23 cellular contexts compared by ENCODE assay signal in the genomic region with DNA sequence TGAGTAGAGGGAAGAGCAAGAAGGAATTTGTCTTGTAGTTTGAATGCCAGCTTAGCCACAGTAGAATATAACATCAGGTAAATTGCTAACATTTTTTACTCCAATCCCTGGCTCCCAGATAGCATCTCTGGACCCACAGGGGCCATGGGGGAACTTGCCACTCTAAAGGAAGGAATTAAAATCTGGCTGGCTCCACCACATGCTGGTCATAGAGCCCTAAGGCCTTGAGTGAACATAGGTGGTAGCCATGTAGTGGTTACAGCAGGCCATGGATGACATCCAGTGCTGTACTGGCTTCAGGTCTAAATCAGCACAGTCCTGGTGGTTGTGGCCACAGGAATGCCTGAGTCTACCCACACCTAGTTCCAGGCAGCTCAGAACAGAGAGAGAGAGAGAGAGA.
DNase-seq lines count a peak whose midpoint lies in the region; TF ChIP-seq lines count a peak whose summit lies in the region.
"Had no signal": no experiment of that assay in that cellular context is flagged by ENCODE, and none has a peak within 500 bp of the region (broad histone marks: within the 10 kb centered on the region; RNA-seq: fewer than 3 reads in every experiment).

No MANE protein-coding gene starts in this region.

- H3K79me2 ChIP-seq in trophoblast cell (ENCODE audit: control insufficient read depth, insufficient read depth, low read length, poor library complexity), result no peaks in the 10 kb centered on the region

- H4K12ac ChIP-seq in trophoblast cell (ENCODE audit: low read depth, low read length), result no peak overlapping the region

- intact Hi-C loops in lower leg skin (cut with DNase I; ENCODE audit: low total_unique reads), result no loop called here

- no peak overlapping the region for H2AFZ ChIP-seq in trophoblast cell (ENCODE audit: insufficient read depth, low read length, poor library complexity)
- H2AFZ ChIP-seq: GM23248 had no signal

- H4K91ac ChIP-seq in trophoblast cell (ENCODE audit: low read depth, low read length), result no peak overlapping the region

- DNase-seq in M059J (ENCODE audit: low read depth) (peak; percentile 51), astrocyte of the hippocampus (ENCODE audit: low read depth, low spot score) (peak; percentile 15), lower leg skin (ENCODE audit: low spot score in 2 of 2) (no peak), trophoblast cell (peak; percentile 85 to 87), NCI-H446 treated with DMSO at 0.1 percent for 48 hours (lab: John Stamatoyannopoulos, UW) (no peak), hypothalamus (lab: John Stamatoyannopoulos, UW) (no peak), NCI-H1436 (lab: John Stamatoyannopoulos, UW) (no peak)
- DNase-seq: 8988T; ACHN; AML-193; BE2C; CD4-positive, alpha-beta T cell; CD8-positive, alpha-beta memory T cell; DMS 273 treated with DMSO at 0.1 percent for 48 hours; DMS79; EL; GDM1; GM23248; H7; HCEC 1CT had no signal

- H2BK5ac ChIP-seq in trophoblast cell (ENCODE audit: low read depth, low read length, poor library complexity), result no peak overlapping the region

- TF ChIP-seq POLR2A in lower leg skin (IDR thresholded peaks at IDR 0.05), result no peak

- no peak overlapping the region for H3K14ac ChIP-seq in trophoblast cell (ENCODE audit: low read length)

- H2AK5ac ChIP-seq in trophoblast cell (ENCODE audit: low read length), result no peak overlapping the region

- no peak overlapping the region for H3K4me2 ChIP-seq in trophoblast cell (ENCODE audit: low read length)
- H3K4me2 ChIP-seq: A549; BLaER1 treated with 17β-estradiol and CSF1 and Interleukin-3, amounts not matched to agents 10 nM and 100 nM had no signal

- no peaks in the 10 kb centered on the region for H3K79me1 ChIP-seq in trophoblast cell (ENCODE audit: low read length)

- no peak overlapping the region for H3K23ac ChIP-seq in trophoblast cell (ENCODE audit: low read length)

- no peak overlapping the region for H3K18ac ChIP-seq in trophoblast cell (ENCODE audit: low read length)

- no peaks in the 10 kb centered on the region for H3K4me1 ChIP-seq in trophoblast cell (ENCODE audit: control insufficient read depth in 1 of 2, insufficient read depth in 2 of 2, low read length in 2 of 2)
- H3K4me1 ChIP-seq: A549, BE2C had no signal

- peaks cover 6% of the 10 kb centered on the region for H3K9me3 ChIP-seq in trophoblast cell (ENCODE audit: insufficient read depth, low read depth, low read length)
- H3K9me3 ChIP-seq: A549 had no signal

- H3K4ac ChIP-seq in trophoblast cell (ENCODE audit: low read depth, low read length), result no peak overlapping the region

- no peak overlapping the region for H4K8ac ChIP-seq in trophoblast cell (ENCODE audit: low read depth, low read length)

- no peak overlapping the region for H3K27ac ChIP-seq in trophoblast cell (ENCODE audit: low read depth, low read length)
- H3K27ac ChIP-seq: A549; BLaER1 treated with 17β-estradiol and CSF1 and Interleukin-3, amounts not matched to agents 10 nM and 100 nM; GM23248 had no signal

- H3K27me3 ChIP-seq in trophoblast cell (ENCODE audit: insufficient read depth, low read length), result no peaks in the 10 kb centered on the region
- H3K27me3 ChIP-seq: BE2C; BLaER1 treated with 17β-estradiol and CSF1 and Interleukin-3, amounts not matched to agents 10 nM and 100 nM had no signal

- H3K4me3 ChIP-seq in lower leg skin (ENCODE audit: low read depth, poor library complexity, severe bottlenecking) (peak overlapping the region; percentile 6), trophoblast cell (ENCODE audit: low read depth, low read length) (no peak overlapping the region)
- H3K4me3 ChIP-seq: A549; BLaER1 treated with 17β-estradiol and CSF1 and Interleukin-3, amounts not matched to agents 10 nM and 100 nM; GM12878; GM23248 had no signal

- no peak for TF ChIP-seq CTCF in lower leg skin (IDR thresholded peaks at IDR 0.05)

- no peaks in the 10 kb centered on the region for H3K36me3 ChIP-seq in trophoblast cell (ENCODE audit: control insufficient read depth in 1 of 2, insufficient read depth in 2 of 2, low read length in 2 of 2)
- H3K36me3 ChIP-seq: BE2C; BLaER1 treated with 17β-estradiol and CSF1 and Interleukin-3, amounts not matched to agents 10 nM and 100 nM had no signal

- no peak overlapping the region for H3K9ac ChIP-seq in trophoblast cell (ENCODE audit: low read length)
- H3K9ac ChIP-seq: BLaER1 treated with 17β-estradiol and CSF1 and Interleukin-3, amounts not matched to agents 10 nM and 100 nM; GM23248 had no signal

- H2BK120ac ChIP-seq in trophoblast cell (ENCODE audit: insufficient read depth, low read length, poor library complexity), result no peak overlapping the region

- H2BK12ac ChIP-seq in trophoblast cell (ENCODE audit: low read length), result no peak overlapping the region

Comparison
In these comparisons a context has a peak if more than half of its experiments do, and no peak if none do; other contexts are left out.
1. DNase-seq: peak in M059J (single experiment), astrocyte of the hippocampus (single experiment) and trophoblast cell (2 of 2); none in lower leg skin (0 of 2), NCI-H446 treated with DMSO at 0.1 percent for 48 hours (single experiment), hypothalamus (0 of 51) and NCI-H1436 (single experiment).